1 cellular context compared by ENCODE assay signal in genomic region chr19:5987077-5987818, GRCh38.
A peak's percentile ranks its signal among the peaks of the same experiment; 100 is the strongest.
TF ChIP-seq lines count a peak whose summit lies in the region.

No MANE protein-coding gene starts in this region.

TF ChIP-seq in HepG2, 621 proteins besides CTCF, POLR2A, EP300 and RAD21 (continued from another document and continues in another):
- TF ChIP-seq AHDC1 (CRISPR knock-in tag; IDR thresholded peaks at IDR 0.05; ENCODE audit: borderline replicate concordance) = peak; percentile 61; the same call in 1 of the 2 replicates
- TF ChIP-seq KAT8 (CRISPR knock-in tag; IDR thresholded peaks at IDR 0.05) = no peak
- TF ChIP-seq HOXD1 (CRISPR knock-in tag; IDR thresholded peaks at IDR 0.05) = peak; percentile 33; the same call in 1 of the 2 replicates
- no peak for TF ChIP-seq ARNT (IDR thresholded peaks at IDR 0.05)
- peak; percentile 88; the same call in 1 of the 2 replicates for TF ChIP-seq ZMYM3 (CRISPR knock-in tag; IDR thresholded peaks at IDR 0.05)
- TF ChIP-seq PRMT3 (CRISPR knock-in tag; IDR thresholded peaks at IDR 0.05; ENCODE audit: borderline replicate concordance, low read depth) = no peak
- TF ChIP-seq ZSCAN29 (CRISPR knock-in tag; conservative IDR thresholded peaks at IDR 0.05) = no peak
- TF ChIP-seq HMGXB4 (CRISPR knock-in tag; IDR thresholded peaks at IDR 0.05; ENCODE audit: borderline replicate concordance in 1 of 2, low read depth in 1 of 2) = peak in 1 of 2 experiments; percentile 40; a peak in 2 of 4 replicates
- TF ChIP-seq STAT6 (CRISPR knock-in tag; IDR thresholded peaks at IDR 0.05; ENCODE audit: borderline replicate concordance) = no peak
- peak; percentile 23; the same call in 1 of the 2 replicates for TF ChIP-seq ZNF607 (CRISPR knock-in tag; IDR thresholded peaks at IDR 0.05; ENCODE audit: borderline replicate concordance)
- no peak for TF ChIP-seq ZNF34 (CRISPR knock-in tag; IDR thresholded peaks at IDR 0.05; ENCODE audit: borderline replicate concordance)
- TF ChIP-seq HNF4A (CRISPR knock-in tag; IDR thresholded peaks at IDR 0.05) = peak; percentile 48; the same call in 1 of the 2 replicates
- no peak for TF ChIP-seq ZNF703 (CRISPR knock-in tag; IDR thresholded peaks at IDR 0.05; ENCODE audit: borderline replicate concordance)
- TF ChIP-seq ELF3 (CRISPR knock-in tag; IDR thresholded peaks at IDR 0.05) = peak; percentile 70
- TF ChIP-seq ZNF275 (CRISPR knock-in tag; IDR thresholded peaks at IDR 0.05; ENCODE audit: borderline replicate concordance) = no peak
- 0 out of 2 replicates have a peak, but pooled peaks have one; percentile 38 for TF ChIP-seq ZNF770 (CRISPR knock-in tag; IDR thresholded peaks at IDR 0.05)
- no peak for TF ChIP-seq FOXK1 (CRISPR knock-in tag; IDR thresholded peaks at IDR 0.05; ENCODE audit: borderline replicate concordance, low read depth)
- no peak for TF ChIP-seq ZMAT5 (CRISPR knock-in tag; IDR thresholded peaks at IDR 0.05; ENCODE audit: borderline replicate concordance, low read depth)
- TF ChIP-seq FOXA1 (IDR thresholded peaks at IDR 0.05) = no peak
- 0 out of 2 replicates have a peak, but pooled peaks have one; percentile 21 for TF ChIP-seq FOXA1 (CRISPR knock-in tag; IDR thresholded peaks at IDR 0.05)
- no peak for TF ChIP-seq GABPA (IDR thresholded peaks at IDR 0.05; ENCODE audit: low read depth, low read length)
- TF ChIP-seq GABPA (CRISPR knock-in tag; IDR thresholded peaks at IDR 0.05; ENCODE audit: low read depth) = no peak
- peak; percentile 38; the same call in 1 of the 2 replicates for TF ChIP-seq HOXA3 (CRISPR knock-in tag; IDR thresholded peaks at IDR 0.05)
- TF ChIP-seq FOSL2 (CRISPR knock-in tag; IDR thresholded peaks at IDR 0.05) = no peak
- no peak for TF ChIP-seq ZNF329 (CRISPR knock-in tag; IDR thresholded peaks at IDR 0.05; ENCODE audit: low read depth)
- no peak for TF ChIP-seq KLF13 (CRISPR knock-in tag; IDR thresholded peaks at IDR 0.05)
- no peak for TF ChIP-seq ZBTB7A (CRISPR knock-in tag; IDR thresholded peaks at IDR 0.05)
- peak; percentile 61; the same call in 1 of the 2 replicates for TF ChIP-seq SP5 (CRISPR knock-in tag; IDR thresholded peaks at IDR 0.05; ENCODE audit: borderline replicate concordance, low read depth)
- TF ChIP-seq ATM (IDR thresholded peaks at IDR 0.05; ENCODE audit: borderline replicate concordance) = no peak
- no peak for TF ChIP-seq KLF12 (CRISPR knock-in tag; IDR thresholded peaks at IDR 0.05; ENCODE audit: borderline replicate concordance)
- TF ChIP-seq SMAD9 (CRISPR knock-in tag; IDR thresholded peaks at IDR 0.05) = no peak
- no peak for TF ChIP-seq ATF6 (CRISPR knock-in tag; conservative IDR thresholded peaks at IDR 0.05)
- TF ChIP-seq PCBP2 (optimal IDR thresholded peaks at IDR 0.05; ENCODE audit: low read depth, low read length, poor library complexity, severe bottlenecking) = no peak
- no peak for TF ChIP-seq LCORL (IDR thresholded peaks at IDR 0.05)
- peak; percentile 77 for TF ChIP-seq LCORL (CRISPR knock-in tag; IDR thresholded peaks at IDR 0.05)
- no peak for TF ChIP-seq RARG (CRISPR knock-in tag; IDR thresholded peaks at IDR 0.05; ENCODE audit: low read depth)
- TF ChIP-seq ZBTB37 (CRISPR knock-in tag; IDR thresholded peaks at IDR 0.05) = no peak
- TF ChIP-seq ZNF253 (CRISPR knock-in tag; IDR thresholded peaks at IDR 0.05; ENCODE audit: borderline replicate concordance) = no peak
- TF ChIP-seq ZNF563 (CRISPR knock-in tag; IDR thresholded peaks at IDR 0.05) = no peak
- 0 out of 2 replicates have a peak, but pooled peaks have one; percentile 24 for TF ChIP-seq ZNF224 (CRISPR knock-in tag; IDR thresholded peaks at IDR 0.05)
- no peak for TF ChIP-seq SMAD1 (CRISPR knock-in tag; IDR thresholded peaks at IDR 0.05; ENCODE audit: borderline replicate concordance, low read depth)
- TF ChIP-seq ETV5 (CRISPR knock-in tag; IDR thresholded peaks at IDR 0.05; ENCODE audit: borderline replicate concordance) = peak; percentile 56; the same call in 1 of the 2 replicates
- TF ChIP-seq ZEB1 (IDR thresholded peaks at IDR 0.05; ENCODE audit: insufficient replicate concordance, low read depth) = no peak
- TF ChIP-seq BRCA1 (CRISPR knock-in tag; IDR thresholded peaks at IDR 0.05) = 0 out of 2 replicates have a peak, but pooled peaks have one; percentile 30
- no peak for TF ChIP-seq RFX5 (IDR thresholded peaks at IDR 0.05; ENCODE audit: low read depth, low read length)
- peak; percentile 13; the same call in 1 of the 2 replicates for TF ChIP-seq GMEB1 (CRISPR knock-in tag; IDR thresholded peaks at IDR 0.05; ENCODE audit: borderline replicate concordance)
- TF ChIP-seq ZNF883 (CRISPR knock-in tag; IDR thresholded peaks at IDR 0.05; ENCODE audit: not compliant biosample characterization) = no peak
